ENCODE assay signal across 1 cellular context in genomic region chr9:91945277-91946074, GRCh38.
A peak's percentile ranks its signal among the peaks of the same experiment; 100 is the strongest.
TF ChIP-seq lines count a peak whose summit lies in the region.

No MANE protein-coding gene starts in this region.

TF ChIP-seq in K562, 482 proteins besides CTCF, POLR2A, EP300 and RAD21 (continued from another document and continues in another):
- TF ChIP-seq, protein P1, sequence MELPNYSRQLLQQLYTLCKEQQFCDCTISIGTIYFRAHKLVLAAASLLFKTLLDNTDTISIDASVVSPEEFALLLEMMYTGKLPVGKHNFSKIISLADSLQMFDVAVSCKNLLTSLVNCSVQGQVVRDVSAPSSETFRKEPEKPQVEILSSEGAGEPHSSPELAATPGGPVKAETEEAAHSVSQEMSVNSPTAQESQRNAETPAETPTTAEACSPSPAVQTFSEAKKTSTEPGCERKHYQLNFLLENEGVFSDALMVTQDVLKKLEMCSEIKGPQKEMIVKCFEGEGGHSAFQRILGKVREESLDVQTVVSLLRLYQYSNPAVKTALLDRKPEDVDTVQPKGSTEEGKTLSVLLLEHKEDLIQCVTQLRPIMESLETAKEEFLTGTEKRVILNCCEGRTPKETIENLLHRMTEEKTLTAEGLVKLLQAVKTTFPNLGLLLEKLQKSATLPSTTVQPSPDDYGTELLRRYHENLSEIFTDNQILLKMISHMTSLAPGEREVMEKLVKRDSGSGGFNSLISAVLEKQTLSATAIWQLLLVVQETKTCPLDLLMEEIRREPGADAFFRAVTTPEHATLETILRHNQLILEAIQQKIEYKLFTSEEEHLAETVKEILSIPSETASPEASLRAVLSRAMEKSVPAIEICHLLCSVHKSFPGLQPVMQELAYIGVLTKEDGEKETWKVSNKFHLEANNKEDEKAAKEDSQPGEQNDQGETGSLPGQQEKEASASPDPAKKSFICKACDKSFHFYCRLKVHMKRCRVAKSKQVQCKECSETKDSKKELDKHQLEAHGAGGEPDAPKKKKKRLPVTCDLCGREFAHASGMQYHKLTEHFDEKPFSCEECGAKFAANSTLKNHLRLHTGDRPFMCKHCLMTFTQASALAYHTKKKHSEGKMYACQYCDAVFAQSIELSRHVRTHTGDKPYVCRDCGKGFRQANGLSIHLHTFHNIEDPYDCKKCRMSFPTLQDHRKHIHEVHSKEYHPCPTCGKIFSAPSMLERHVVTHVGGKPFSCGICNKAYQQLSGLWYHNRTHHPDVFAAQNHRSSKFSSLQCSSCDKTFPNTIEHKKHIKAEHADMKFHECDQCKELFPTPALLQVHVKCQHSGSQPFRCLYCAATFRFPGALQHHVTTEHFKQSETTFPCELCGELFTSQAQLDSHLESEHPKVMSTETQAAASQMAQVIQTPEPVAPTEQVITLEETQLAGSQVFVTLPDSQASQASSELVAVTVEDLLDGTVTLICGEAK (IDR thresholded peaks at IDR 0.05), result peak; percentile 52; the same call in 1 of the 2 replicates
- TF ChIP-seq, protein P1 (CRISPR knock-in tag; IDR thresholded peaks at IDR 0.05), result no peak
- TF ChIP-seq ZNF280A (IDR thresholded peaks at IDR 0.05; ENCODE audit: low read depth, partially characterized antibody) (no peak), POLR3G (IDR thresholded peaks at IDR 0.05; ENCODE audit: extremely low read depth, insufficient read length, insufficient replicate concordance) (no peak), TAF7 (tag; IDR thresholded peaks at IDR 0.05) (no peak), GABPB1 (CRISPR knock-in tag; IDR thresholded peaks at IDR 0.05) (no peak), RBM39 (optimal IDR thresholded peaks at IDR 0.05; ENCODE audit: low read depth, low read length) (no peak), ZFX (CRISPR knock-in tag; IDR thresholded peaks at IDR 0.05) (no peak), MCM2 (IDR thresholded peaks at IDR 0.05; ENCODE audit: low read depth) (no peak), KLF16 (IDR thresholded peaks at IDR 0.05) (0 out of 2 replicates have a peak, but pooled peaks have one; percentile 15), NELFE (IDR thresholded peaks at IDR 0.05; ENCODE audit: insufficient read depth, insufficient read length) (no peak), NFE2L1 (tag; IDR thresholded peaks at IDR 0.05; ENCODE audit: borderline replicate concordance, low read depth) (no peak), ZNF445 (CRISPR knock-in tag; IDR thresholded peaks at IDR 0.05; ENCODE audit: low read depth) (no peak), SOX6 (IDR thresholded peaks at IDR 0.05) (peak; percentile 65; the same call in 1 of the 2 replicates), POLR2AphosphoS5 (IDR thresholded peaks at IDR 0.05; ENCODE audit: control insufficient read depth, insufficient read depth, low read depth, low read length) (no peak), E2F5 (CRISPR knock-in tag; IDR thresholded peaks at IDR 0.05) (no peak), NFIX (CRISPR knock-in tag; IDR thresholded peaks at IDR 0.05; ENCODE audit: low read depth) (no peak), ELF2 (CRISPR knock-in tag; IDR thresholded peaks at IDR 0.05) (no peak), RNF2 (IDR thresholded peaks at IDR 0.05) (peak; percentile 77), STAT6 (CRISPR knock-in tag; IDR thresholded peaks at IDR 0.05) (no peak), TCF7L2 (IDR thresholded peaks at IDR 0.05; ENCODE audit: low read depth, low read length) (no peak), TBP (optimal IDR thresholded peaks at IDR 0.05; ENCODE audit: low read depth, low read length) (peak; percentile 42), CGGBP1 (CRISPR knock-in tag; IDR thresholded peaks at IDR 0.05) (0 out of 2 replicates have a peak, but pooled peaks have one; percentile 62), ATF2 (CRISPR knock-in tag; IDR thresholded peaks at IDR 0.05) (no peak), STAG1 (CRISPR knock-in tag; IDR thresholded peaks at IDR 0.05; ENCODE audit: borderline replicate concordance) (no peak), TRIM24 (IDR thresholded peaks at IDR 0.05) (no peak; a peak in 1 of 4 replicates), ADNP (tag; IDR thresholded peaks at IDR 0.05) (no peak), KHSRP (IDR thresholded peaks at IDR 0.05) (no peak), ZNF217 (CRISPR knock-in tag; IDR thresholded peaks at IDR 0.05) (no peak), NR3C1 (CRISPR knock-in tag; IDR thresholded peaks at IDR 0.05) (no peak), GTF2E2 (tag; IDR thresholded peaks at IDR 0.05) (0 out of 2 replicates have a peak, but pooled peaks have one; percentile 59), BCL6 (CRISPR knock-in tag; IDR thresholded peaks at IDR 0.05) (no peak), MEF2D (tag; conservative IDR thresholded peaks at IDR 0.05; ENCODE audit: low read depth) (no peak), ZNF239 (CRISPR knock-in tag; IDR thresholded peaks at IDR 0.05) (no peak; the same call in 1 of the 2 replicates), BRD4 (IDR thresholded peaks at IDR 0.05) (0 out of 2 replicates have a peak, but pooled peaks have one; percentile 63), GATA2 (CRISPR knock-in tag; IDR thresholded peaks at IDR 0.05) (peak; percentile 77), ILF3 (IDR thresholded peaks at IDR 0.05; ENCODE audit: borderline replicate concordance) (no peak), KAT8 (IDR thresholded peaks at IDR 0.05; ENCODE audit: low read depth) (no peak), ZNF24 (IDR thresholded peaks at IDR 0.05) (no peak), RBM15 (IDR thresholded peaks at IDR 0.05; ENCODE audit: insufficient read depth, low read length) (no peak)
- TF ChIP-seq, protein P2, sequence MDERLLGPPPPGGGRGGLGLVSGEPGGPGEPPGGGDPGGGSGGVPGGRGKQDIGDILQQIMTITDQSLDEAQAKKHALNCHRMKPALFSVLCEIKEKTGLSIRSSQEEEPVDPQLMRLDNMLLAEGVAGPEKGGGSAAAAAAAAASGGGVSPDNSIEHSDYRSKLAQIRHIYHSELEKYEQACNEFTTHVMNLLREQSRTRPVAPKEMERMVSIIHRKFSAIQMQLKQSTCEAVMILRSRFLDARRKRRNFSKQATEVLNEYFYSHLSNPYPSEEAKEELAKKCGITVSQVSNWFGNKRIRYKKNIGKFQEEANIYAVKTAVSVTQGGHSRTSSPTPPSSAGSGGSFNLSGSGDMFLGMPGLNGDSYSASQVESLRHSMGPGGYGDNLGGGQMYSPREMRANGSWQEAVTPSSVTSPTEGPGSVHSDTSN (CRISPR knock-in tag; IDR thresholded peaks at IDR 0.05; ENCODE audit: low read depth), result no peak
- TF ChIP-seq, protein P2 (tag; conservative IDR thresholded peaks at IDR 0.05; ENCODE audit: low read depth), result peak; percentile 81
- TF ChIP-seq, protein P3, sequence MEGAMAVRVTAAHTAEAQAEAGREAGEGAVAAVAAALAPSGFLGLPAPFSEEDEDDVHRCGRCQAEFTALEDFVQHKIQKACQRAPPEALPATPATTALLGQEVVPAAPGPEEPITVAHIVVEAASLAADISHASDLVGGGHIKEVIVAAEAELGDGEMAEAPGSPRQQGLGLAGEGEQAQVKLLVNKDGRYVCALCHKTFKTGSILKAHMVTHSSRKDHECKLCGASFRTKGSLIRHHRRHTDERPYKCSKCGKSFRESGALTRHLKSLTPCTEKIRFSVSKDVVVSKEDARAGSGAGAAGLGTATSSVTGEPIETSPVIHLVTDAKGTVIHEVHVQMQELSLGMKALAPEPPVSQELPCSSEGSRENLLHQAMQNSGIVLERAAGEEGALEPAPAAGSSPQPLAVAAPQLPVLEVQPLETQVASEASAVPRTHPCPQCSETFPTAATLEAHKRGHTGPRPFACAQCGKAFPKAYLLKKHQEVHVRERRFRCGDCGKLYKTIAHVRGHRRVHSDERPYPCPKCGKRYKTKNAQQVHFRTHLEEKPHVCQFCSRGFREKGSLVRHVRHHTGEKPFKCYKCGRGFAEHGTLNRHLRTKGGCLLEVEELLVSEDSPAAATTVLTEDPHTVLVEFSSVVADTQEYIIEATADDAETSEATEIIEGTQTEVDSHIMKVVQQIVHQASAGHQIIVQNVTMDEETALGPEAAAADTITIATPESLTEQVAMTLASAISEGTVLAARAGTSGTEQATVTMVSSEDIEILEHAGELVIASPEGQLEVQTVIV (CRISPR knock-in tag; IDR thresholded peaks at IDR 0.05; ENCODE audit: borderline replicate concordance), result no peak
